24 cellular contexts compared by ENCODE assay signal in the genomic region with DNA sequence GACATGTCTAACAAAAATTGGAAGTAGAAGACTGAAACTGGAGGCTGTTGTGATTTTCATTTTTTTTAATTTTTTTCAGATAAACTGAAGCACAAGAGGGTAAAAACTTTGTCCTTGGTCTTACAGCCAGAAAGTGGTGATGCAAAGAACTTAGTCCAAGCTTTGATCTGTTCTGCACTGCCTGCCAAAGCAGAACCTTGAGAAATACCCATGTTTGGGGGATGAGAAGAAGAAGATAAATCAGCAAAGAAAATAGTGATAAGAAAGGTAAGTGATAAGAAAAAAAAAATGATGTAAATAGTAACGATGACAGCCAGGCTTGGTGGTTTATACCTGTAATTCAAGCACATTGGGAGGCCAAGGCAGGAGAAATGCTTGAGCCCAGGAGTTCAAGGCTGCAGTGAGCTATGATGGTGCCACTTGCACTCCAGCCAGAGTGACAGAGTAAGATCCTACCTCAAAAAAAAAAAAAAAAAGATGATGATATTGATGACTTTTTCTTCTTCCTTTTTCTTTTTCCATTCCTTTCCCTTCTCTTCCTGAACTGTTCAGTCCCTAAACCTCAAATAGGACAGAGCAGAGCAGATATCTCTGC. TPM values are rescaled to one million over a fixed set of nuclear protein-coding genes. Genes with fewer than 3 reads are reported as not detected.
"Had no signal": no experiment of that assay in that cellular context is flagged by ENCODE, and none has a peak within 500 bp of the region (broad histone marks: within the 10 kb centered on the region; RNA-seq: fewer than 3 reads in every experiment).

No MANE protein-coding gene starts in this region.

- ATAC-seq: effector memory CD8-positive, alpha-beta T cell; esophagus mucosa; foreskin keratinocyte; gastrocnemius medialis; gastroesophageal sphincter; heart left ventricle had no signal

- H3K36me3 ChIP-seq: colonic mucosa, esophagus muscularis mucosa, esophagus squamous epithelium, gastrocnemius medialis, gastroesophageal sphincter, heart left ventricle, heart right ventricle had no signal

- H3K27ac ChIP-seq: colonic mucosa, coronary artery, dorsolateral prefrontal cortex, epithelial cell of prostate, esophagus muscularis mucosa, esophagus squamous epithelium, foreskin keratinocyte, gastrocnemius medialis, gastroesophageal sphincter, heart left ventricle, heart right ventricle had no signal

- H3K27me3 ChIP-seq: colonic mucosa, dorsolateral prefrontal cortex, esophagus muscularis mucosa, esophagus squamous epithelium, gastrocnemius medialis, gastroesophageal sphincter, heart left ventricle, heart right ventricle had no signal

- DNase-seq: colonic mucosa; cortex of kidney; dermis blood vessel endothelial cell; dorsolateral prefrontal cortex; effector CD4-positive, alpha-beta T cell; effector CD8-positive, alpha-beta T cell; effector memory CD4-positive, alpha-beta T cell; effector memory CD8-positive, alpha-beta T cell; endodermal cell; erythroblast; esophagus squamous epithelium; foreskin fibroblast; foreskin keratinocyte; foreskin melanocyte; gastrocnemius medialis; glutamatergic neuron; head of caudate nucleus; heart left ventricle; heart right ventricle had no signal

- H3K9me3 ChIP-seq: colonic mucosa, esophagus muscularis mucosa, esophagus squamous epithelium, gastrocnemius medialis, gastroesophageal sphincter, heart left ventricle, heart right ventricle had no signal

- H3K4me1 ChIP-seq: colonic mucosa, esophagus muscularis mucosa, esophagus squamous epithelium, foreskin keratinocyte, gastrocnemius medialis, gastroesophageal sphincter, heart left ventricle had no signal

- H3K4me3 ChIP-seq: colonic mucosa, coronary artery, dorsolateral prefrontal cortex, esophagus muscularis mucosa, esophagus squamous epithelium, gastrocnemius medialis, gastroesophageal sphincter, heart left ventricle, heart right ventricle had no signal

RNA-seq across cellular contexts. Expression of a gene that starts 14.6 kb away (rescaled TPM):
- total RNA-seq: foreskin keratinocyte had no signal
- polyA plus RNA-seq: foreskin keratinocyte had no signal
